ENCODE assay signal across 35 cellular contexts in genomic region chr6:22323848-22324247, GRCh38. TPM values are rescaled to one million over a fixed set of nuclear protein-coding genes. Genes with fewer than 3 reads are reported as not detected.
"Had no signal": no experiment of that assay in that cellular context is flagged by ENCODE, and none has a peak within 500 bp of the region (broad histone marks: within the 10 kb centered on the region; RNA-seq: fewer than 3 reads in every experiment).

No MANE protein-coding gene starts in this region.

- H3K9me3 Mint-ChIP-seq: activated B cell treated with CpG ODN at 0.5 μM for 24 hours; activated naive CD4-positive, alpha-beta T cell treated with anti-CD3 and anti-CD28 coated beads for 36 hours; activated naive CD4-positive, alpha-beta T cell treated with anti-CD3 and anti-CD28 coated beads, Interleukin-2, amount 50 U/mL, for 72 hours; activated T-cell treated with anti-CD3 and anti-CD28 coated beads, Interleukin-2, amount 50 U/mL, for 4 hours; activated T-helper 1 cell treated with anti-CD3 and anti-CD28 coated beads, Interleukin-12 subunit alpha, Interleukin-12 subunit beta, Interleukin-2, Interleukin-4 antibody, amounts not matched to agents 30 ng/mL and 10 ng/mL and 1 ng/mL, durations not matched to agents 14 hours and 24 hours and 36 hours had no signal

- H3K4me1 ChIP-seq: adrenal gland, body of pancreas, breast epithelium had no signal

- H3K27me3 ChIP-seq: adrenal gland, body of pancreas, breast epithelium, MG63 had no signal

- H3K9me3 ChIP-seq: adrenal gland, body of pancreas, breast epithelium, MG63 had no signal

- H3K36me3 ChIP-seq: adrenal gland, breast epithelium, MG63 had no signal

- H3K4me3 ChIP-seq: adrenal gland, body of pancreas, breast epithelium, MG63 had no signal

- H3K4me3 Mint-ChIP-seq: activated B cell treated with CpG ODN at 0.5 μM for 24 hours; activated CD8-positive, alpha-beta T cell treated with anti-CD3 and anti-CD28 coated beads, Interleukin-2, amount 10 ng/mL, durations not matched to agents 7 days and 5 days; activated naive CD4-positive, alpha-beta T cell treated with anti-CD3 and anti-CD28 coated beads for 36 hours; activated T-cell treated with anti-CD3 and anti-CD28 coated beads, Interleukin-2, amount 50 U/mL, for 4 hours; activated T-helper 1 cell treated with anti-CD3 and anti-CD28 coated beads, Interleukin-12 subunit alpha, Interleukin-12 subunit beta, Interleukin-2, Interleukin-4 antibody, amounts not matched to agents 30 ng/mL and 10 ng/mL and 1 ng/mL, durations not matched to agents 14 hours and 24 hours and 36 hours had no signal

- H3K27ac Mint-ChIP-seq: activated B cell treated with CpG ODN at 0.5 μM for 24 hours; activated CD8-positive, alpha-beta T cell treated with anti-CD3 and anti-CD28 coated beads, Interleukin-2, amount 10 ng/mL, durations not matched to agents 7 days and 5 days; activated naive CD4-positive, alpha-beta T cell treated with anti-CD3 and anti-CD28 coated beads for 36 hours; activated naive CD4-positive, alpha-beta T cell treated with anti-CD3 and anti-CD28 coated beads, Interleukin-2, amount 50 U/mL, for 72 hours; activated T-helper 1 cell treated with anti-CD3 and anti-CD28 coated beads, Interleukin-12 subunit alpha, Interleukin-12 subunit beta, Interleukin-2, Interleukin-4 antibody, amounts not matched to agents 30 ng/mL and 10 ng/mL and 1 ng/mL, durations not matched to agents 14 hours and 24 hours and 36 hours had no signal

- H3K27me3 Mint-ChIP-seq: activated B cell treated with CpG ODN at 0.5 μM for 24 hours had no signal

- H3K36me3 Mint-ChIP-seq: activated naive CD4-positive, alpha-beta T cell treated with anti-CD3 and anti-CD28 coated beads, Interleukin-2, amount 50 U/mL, for 72 hours had no signal

- DNase-seq: activated B cell treated with CpG ODN at 0.5 μM for 24 hours; activated CD4-positive, alpha-beta T cell treated with anti-CD3 and anti-CD28 coated beads for 1 hour; activated CD4-positive, alpha-beta T cell treated with anti-CD3 and anti-CD28 coated beads for 48 hours; activated CD4-positive, alpha-beta T cell treated with anti-CD3 and anti-CD28 coated beads, Interleukin-2, amount 50 U/mL, for 4 hours; activated CD8-positive, alpha-beta memory T cell treated with anti-CD3 and anti-CD28 coated beads, Interleukin-2, amount 50 U/mL, for 4 hours; activated CD8-positive, alpha-beta T cell treated with anti-CD3 and anti-CD28 coated beads, Interleukin-2, amount 10 ng/mL, durations not matched to agents 7 days and 5 days; activated gamma-delta T cell treated with Interleukin-2 at 50 U/mL for 16 hours; activated naive CD4-positive, alpha-beta T cell treated with anti-CD3 and anti-CD28 coated beads for 36 hours; activated T-cell treated with anti-CD3 and anti-CD28 coated beads for 4 hours; activated T-cell treated with anti-CD3 and anti-CD28 coated beads, Interleukin-2, amount 50 U/mL, for 4 hours; adrenal gland; body of pancreas; MG63; NCI-H1048; NCI-H1105 treated with DMSO at 0.1 percent for 48 hours; NCI-H1436; NCI-H1694; NCI-H1930; NCI-H2081 treated with DMSO at 0.1 percent for 48 hours; NCI-H226; NCI-H446 treated with DMSO at 0.1 percent for 48 hours; NCI-H524 treated with DMSO at 0.1 percent for 48 hours; NCI-H748 treated with DMSO at 0.1 percent for 48 hours; OCI-M1; Right ventricle myocardium superior; SW 1271; T-helper 1 cell; T-helper 2 cell; T-helper 9 cell had no signal

- H3K4me1 Mint-ChIP-seq: activated B cell treated with CpG ODN at 0.5 μM for 24 hours had no signal

- ATAC-seq: activated CD8-positive, alpha-beta T cell treated with anti-CD3 and anti-CD28 coated beads, Interleukin-2, amount 10 ng/mL, durations not matched to agents 7 days and 5 days; activated naive CD4-positive, alpha-beta T cell treated with anti-CD3 and anti-CD28 coated beads, Interleukin-2, amount 50 U/mL, for 72 hours; activated T-cell treated with anti-CD3 and anti-CD28 coated beads, Interleukin-2, amount 50 U/mL, for 4 hours; body of pancreas had no signal

- H3K27ac ChIP-seq: adrenal gland, body of pancreas, breast epithelium, VCaP had no signal

RNA-seq across cellular contexts. Expression of gene PRL, which starts 27.0 kb away (rescaled TPM):
- total RNA-seq: activated B cell treated with CpG ODN at 0.5 μM for 24 hours; activated CD8-positive, alpha-beta T cell treated with anti-CD3 and anti-CD28 coated beads, Interleukin-2, amount 10 ng/mL, durations not matched to agents 7 days and 5 days; activated naive CD4-positive, alpha-beta T cell treated with anti-CD3 and anti-CD28 coated beads for 36 hours; activated naive CD4-positive, alpha-beta T cell treated with anti-CD3 and anti-CD28 coated beads, Interleukin-2, amount 50 U/mL, for 72 hours; activated T-helper 1 cell treated with anti-CD3 and anti-CD28 coated beads, Interleukin-12 subunit alpha, Interleukin-12 subunit beta, Interleukin-2, Interleukin-4 antibody, amounts not matched to agents 30 ng/mL and 10 ng/mL and 1 ng/mL, durations not matched to agents 14 hours and 24 hours and 36 hours; adrenal gland; astrocyte; body of pancreas; cardiac septum; Right ventricle myocardium superior had no signal
- polyA plus RNA-seq: adrenal gland had no signal
